ENCODE assay signal across 15 cellular contexts in the genomic region with DNA sequence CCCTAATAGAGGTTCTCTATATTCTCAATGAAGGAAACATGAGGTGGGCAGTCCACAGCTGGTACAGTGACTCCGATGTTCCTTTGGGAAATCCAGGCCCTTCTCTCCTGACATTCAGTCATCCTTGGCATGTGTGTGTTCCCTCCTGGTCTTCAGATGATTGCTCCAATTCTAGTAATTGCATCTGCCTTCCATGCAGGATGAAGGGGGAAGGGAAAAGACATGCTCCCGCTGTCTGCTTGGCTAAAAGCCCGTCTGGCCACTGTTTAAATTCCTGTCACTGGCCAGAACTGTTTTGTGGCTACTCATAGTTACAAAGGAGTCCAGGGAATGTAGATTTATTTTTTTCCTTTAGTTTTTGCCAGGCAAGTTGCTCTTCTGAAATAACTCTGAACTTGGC.
DNase-seq lines count a peak whose midpoint lies in the region; ATAC-seq and TF ChIP-seq lines count a peak whose summit lies in the region.
"Had no signal": no experiment of that assay in that cellular context is flagged by ENCODE, and none has a peak within 500 bp of the region (broad histone marks: within the 10 kb centered on the region; RNA-seq: fewer than 3 reads in every experiment).

No MANE protein-coding gene starts in this region.

- intact Hi-C loops in heart left ventricle (cut with DNase I), result no loop called here

- H3K36me3 Mint-ChIP-seq in CD8-positive, alpha-beta memory T cell, result no peaks in the 10 kb centered on the region
- H3K36me3 Mint-ChIP-seq: natural killer cell treated with Interleukin-12 subunit alpha and Interleukin-12 subunit beta and Interleukin-15 and Interleukin-18, amount 100 ng/mL, for 72 hours; stimulated activated effector memory CD8-positive, alpha-beta T cell treated with anti-CD3 and anti-CD28 coated beads, Interleukin-12 subunit alpha, Interleukin-12 subunit beta, amount 100 ng/mL, for 72 hours had no signal

- DNase-seq in GM04503 (ENCODE audit: low read depth) (peak; percentile 47), SK-N-MC (ENCODE audit: low read depth, low spot score) (no peak), heart left ventricle (peak in 4 of 5 donors; percentile 44 to 69 (median 52)), renal cortical epithelial cell (ENCODE audit: low read depth) (peak; percentile 81), 8988T (no peak), NCI-H446 treated with DMSO at 0.1 percent for 48 hours (lab: John Stamatoyannopoulos, UW) (no peak)
- DNase-seq in CD8-positive, alpha-beta memory T cell, result no peak
- DNase-seq: activated CD8-positive, alpha-beta T cell treated with anti-CD3 and anti-CD28 coated beads, Interleukin-2, amount 10 ng/mL, durations not matched to agents 7 days and 5 days; activated naive CD8-positive, alpha-beta T cell treated with anti-CD3 and anti-CD28 coated beads, Interleukin-2, amount 10 ng/mL, durations not matched to agents 7 days and 5 days; DMS153; NCI-H1105 treated with DMSO at 0.1 percent for 48 hours; T-helper 2 cell had no signal

- H3K9me3 ChIP-seq in SK-N-MC (ENCODE audit: low read depth, low read length) (no peaks in the 10 kb centered on the region), heart left ventricle (no peaks in the 10 kb centered on the region)
- H3K9me3 ChIP-seq in CD8-positive, alpha-beta memory T cell (ENCODE audit: low read length), result no peaks in the 10 kb centered on the region

- peaks cover 0 to 28% (median 11%) of the 10 kb centered on the region in 12 donors for H3K4me1 ChIP-seq in heart left ventricle
- no peaks in the 10 kb centered on the region for H3K4me1 ChIP-seq in CD8-positive, alpha-beta memory T cell (ENCODE audit: insufficient read depth, low read length)

- no peak for TF ChIP-seq POLR2A in heart left ventricle (IDR thresholded peaks at IDR 0.05)

- no peaks in the 10 kb centered on the region for H3K27me3 ChIP-seq in heart left ventricle
- H3K27me3 ChIP-seq in CD8-positive, alpha-beta memory T cell (ENCODE audit: insufficient read depth, low read length, poor library complexity, severe bottlenecking), result no peaks in the 10 kb centered on the region

- H3K9ac ChIP-seq in SK-N-MC (ENCODE audit: insufficient read length), result peak overlapping the region; percentile 14

- peak; percentile 52 to 78 (median 71) for ATAC-seq in heart left ventricle
- ATAC-seq in HG03442 (IDR thresholded peaks at IDR 0.05; ENCODE audit: unreplicated experiment), result no peak
- ATAC-seq: activated CD8-positive, alpha-beta T cell treated with anti-CD3 and anti-CD28 coated beads, Interleukin-2, amount 10 ng/mL, durations not matched to agents 7 days and 5 days; natural killer cell treated with Interleukin-12 subunit alpha and Interleukin-12 subunit beta and Interleukin-15 and Interleukin-18, amount 100 ng/mL, for 72 hours; stimulated activated effector memory CD8-positive, alpha-beta T cell treated with anti-CD3 and anti-CD28 coated beads, Interleukin-12 subunit alpha, Interleukin-12 subunit beta, amount 100 ng/mL, for 72 hours had no signal

- H3K4me3 ChIP-seq in SK-N-MC (peak overlapping the region; percentile 62), heart left ventricle (no peak overlapping the region)
- no peak overlapping the region for H3K4me3 ChIP-seq in CD8-positive, alpha-beta memory T cell (ENCODE audit: low read length)

- TF ChIP-seq CTCF in heart left ventricle (IDR thresholded peaks at IDR 0.05), result no peak

- H3K27ac Mint-ChIP-seq in CD8-positive, alpha-beta memory T cell, result no peak overlapping the region
- H3K27ac Mint-ChIP-seq: activated CD8-positive, alpha-beta T cell treated with anti-CD3 and anti-CD28 coated beads, Interleukin-2, amount 10 ng/mL, durations not matched to agents 7 days and 5 days; activated naive CD8-positive, alpha-beta T cell treated with anti-CD3 and anti-CD28 coated beads, Interleukin-2, amount 10 ng/mL, durations not matched to agents 7 days and 5 days; natural killer cell treated with Interleukin-12 subunit alpha and Interleukin-12 subunit beta and Interleukin-15 and Interleukin-18, amount 100 ng/mL, for 72 hours; stimulated activated effector memory CD8-positive, alpha-beta T cell treated with anti-CD3 and anti-CD28 coated beads, Interleukin-12 subunit alpha, Interleukin-12 subunit beta, amount 100 ng/mL, for 72 hours had no signal

- WGBS in heart left ventricle, 4 donors, result 15 to 28% (median 18%) methylated on average over 3 of the region's 3 CpGs

- H3K27ac ChIP-seq in SK-N-MC (peak overlapping the region; percentile 78), heart left ventricle (peak overlapping the region in 6 of 12 donors; percentile 4 to 42 (median 18))
- no peak overlapping the region for H3K27ac ChIP-seq in CD8-positive, alpha-beta memory T cell (ENCODE audit: low read depth, low read length)

- no peaks in the 10 kb centered on the region for H3K4me1 Mint-ChIP-seq in CD8-positive, alpha-beta memory T cell
- H3K4me1 Mint-ChIP-seq: stimulated activated effector memory CD8-positive, alpha-beta T cell treated with anti-CD3 and anti-CD28 coated beads, Interleukin-12 subunit alpha, Interleukin-12 subunit beta, amount 100 ng/mL, for 72 hours had no signal

- no peak overlapping the region for H3K4me3 Mint-ChIP-seq in CD8-positive, alpha-beta memory T cell
- H3K4me3 Mint-ChIP-seq: activated CD8-positive, alpha-beta T cell treated with anti-CD3 and anti-CD28 coated beads, Interleukin-2, amount 10 ng/mL, durations not matched to agents 7 days and 5 days; activated naive CD8-positive, alpha-beta T cell treated with anti-CD3 and anti-CD28 coated beads, Interleukin-2, amount 10 ng/mL, durations not matched to agents 7 days and 5 days; natural killer cell treated with Interleukin-12 subunit alpha and Interleukin-12 subunit beta and Interleukin-15 and Interleukin-18, amount 100 ng/mL, for 72 hours; stimulated activated effector memory CD8-positive, alpha-beta T cell treated with anti-CD3 and anti-CD28 coated beads, Interleukin-12 subunit alpha, Interleukin-12 subunit beta, amount 100 ng/mL, for 72 hours had no signal

- POLR2A ChIA-PET in CD8-positive, alpha-beta memory T cell (lab: Charles Lee), result no interaction called here

- no peaks in the 10 kb centered on the region for H3K36me3 ChIP-seq in SK-N-MC (ENCODE audit: insufficient read depth, low read length)
- no peaks in the 10 kb centered on the region for H3K36me3 ChIP-seq in heart left ventricle
- H3K36me3 ChIP-seq in CD8-positive, alpha-beta memory T cell (ENCODE audit: insufficient read depth, low read length), result no peaks in the 10 kb centered on the region

- CTCF ChIA-PET in CD8-positive, alpha-beta memory T cell (lab: Charles Lee), result no interaction called here

- peaks cover 12 to 23% of the 10 kb centered on the region in 2 donors for H3K27me3 Mint-ChIP-seq in CD8-positive, alpha-beta memory T cell

- H3K9me3 Mint-ChIP-seq in CD8-positive, alpha-beta memory T cell, result peaks cover 0 to 3% (median 0%) of the 10 kb centered on the region in 5 donors
- H3K9me3 Mint-ChIP-seq: activated naive CD8-positive, alpha-beta T cell treated with anti-CD3 and anti-CD28 coated beads, Interleukin-2, amount 10 ng/mL, durations not matched to agents 7 days and 5 days; natural killer cell treated with Interleukin-12 subunit alpha and Interleukin-12 subunit beta and Interleukin-15 and Interleukin-18, amount 100 ng/mL, for 72 hours; stimulated activated effector memory CD8-positive, alpha-beta T cell treated with anti-CD3 and anti-CD28 coated beads, Interleukin-12 subunit alpha, Interleukin-12 subunit beta, amount 100 ng/mL, for 72 hours had no signal

Comparison
In these comparisons a context has a peak if more than half of its experiments do, and no peak if none do; other contexts are left out.
1. DNase-seq: peak in GM04503 (single experiment), heart left ventricle (4 of 5) and renal cortical epithelial cell (single experiment); none in SK-N-MC (single experiment), CD8-positive, alpha-beta memory T cell (0 of 5), 8988T (single experiment) and NCI-H446 treated with DMSO at 0.1 percent for 48 hours (single experiment).